In genomic region chr7:134449596-134450194, GRCh38 we compare ENCODE assay signal across 1 cellular context.
A peak's percentile ranks its signal among the peaks of the same experiment; 100 is the strongest.
TF ChIP-seq lines count a peak whose summit lies in the region.

No MANE protein-coding gene starts in this region.

TF ChIP-seq in K562, 482 proteins besides CTCF, POLR2A, EP300 and RAD21:
- TF ChIP-seq GATA2 (CRISPR knock-in tag; IDR thresholded peaks at IDR 0.05): no peak
- TF ChIP-seq SPI1 (IDR thresholded peaks at IDR 0.05; ENCODE audit: borderline replicate concordance, low read depth, low read length): no peak
- no peak for TF ChIP-seq CTBP1 (IDR thresholded peaks at IDR 0.05; ENCODE audit: borderline replicate concordance)
- TF ChIP-seq PKNOX1 (IDR thresholded peaks at IDR 0.05): no peak
- TF ChIP-seq KHSRP (IDR thresholded peaks at IDR 0.05): no peak
- TF ChIP-seq NUFIP1 (IDR thresholded peaks at IDR 0.05; ENCODE audit: partially characterized antibody): no peak
- no peak for TF ChIP-seq NCOR1 (IDR thresholded peaks at IDR 0.05)
- no peak for TF ChIP-seq ZNF212 (CRISPR knock-in tag; IDR thresholded peaks at IDR 0.05)
- no peak for TF ChIP-seq ILF3 (IDR thresholded peaks at IDR 0.05; ENCODE audit: borderline replicate concordance)
- no peak for TF ChIP-seq SNRNP70 (optimal IDR thresholded peaks at IDR 0.05; ENCODE audit: low read depth, low read length)
- 0 out of 2 replicates have a peak, but pooled peaks have one; percentile 20 for TF ChIP-seq USF1 (CRISPR knock-in tag; IDR thresholded peaks at IDR 0.05)
- no peak for TF ChIP-seq HMBOX1 (IDR thresholded peaks at IDR 0.05)
- TF ChIP-seq ETS1 (conservative IDR thresholded peaks at IDR 0.05; ENCODE audit: control insufficient read depth, low read depth, low read length): no peak
- TF ChIP-seq ZC3H11A (IDR thresholded peaks at IDR 0.05; ENCODE audit: low read depth, low read length): no peak
- no peak for TF ChIP-seq ZNF584 (CRISPR knock-in tag; IDR thresholded peaks at IDR 0.05; ENCODE audit: low read depth)
- no peak for TF ChIP-seq HIVEP1 (CRISPR knock-in tag; IDR thresholded peaks at IDR 0.05)
- no peak for TF ChIP-seq STAT6 (CRISPR knock-in tag; IDR thresholded peaks at IDR 0.05)
- TF ChIP-seq ZNF12 (CRISPR knock-in tag; IDR thresholded peaks at IDR 0.05): peak; percentile 19; the same call in 1 of the 2 replicates
- TF ChIP-seq ZNF780A (CRISPR knock-in tag; IDR thresholded peaks at IDR 0.05): no peak
- TF ChIP-seq NFE2L1 (tag; IDR thresholded peaks at IDR 0.05; ENCODE audit: borderline replicate concordance, low read depth): 0 out of 2 replicates have a peak, but pooled peaks have one; percentile 9
- peak; percentile 27; the same call in 1 of the 2 replicates for TF ChIP-seq EGR1 (conservative IDR thresholded peaks at IDR 0.05)
- TF ChIP-seq ZNF699 (CRISPR knock-in tag; IDR thresholded peaks at IDR 0.05; ENCODE audit: insufficient replicate concordance): no peak
TF ChIP-seq in K562: peak in this region for 4.
